Comparison of ENCODE assay signal across 8 cellular contexts in genomic region chr12:47758584-47758833, GRCh38. TPM values are rescaled to one million over a fixed set of nuclear protein-coding genes. Genes with fewer than 3 reads are reported as not detected.
DNase-seq lines count a peak whose midpoint lies in the region; ATAC-seq and TF ChIP-seq lines count a peak whose summit lies in the region.

No MANE protein-coding gene starts in this region.

- H3K27ac ChIP-seq in breast epithelium (peak overlapping the region; percentile 87 to 88), mesodermal cell (ENCODE audit: low read depth, low read length, severe bottlenecking) (peak overlapping the region; percentile 56)

- no peaks in the 10 kb centered on the region for H3K36me3 Mint-ChIP-seq in activated naive CD4-positive, alpha-beta T cell treated with anti-CD3 and anti-CD28 coated beads, Interleukin-2, amount 50 U/mL, for 24 hours
- no peaks in the 10 kb centered on the region for H3K36me3 Mint-ChIP-seq in activated naive CD4-positive, alpha-beta T cell treated with anti-CD3 and anti-CD28 coated beads, Interleukin-2, amount 50 U/mL, for 72 hours
- H3K36me3 Mint-ChIP-seq in type B pancreatic cell = no peaks in the 10 kb centered on the region

- no peaks in the 10 kb centered on the region for H3K9me3 ChIP-seq in breast epithelium
- no peaks in the 10 kb centered on the region for H3K9me3 ChIP-seq in mesodermal cell (ENCODE audit: control insufficient read depth, low read length)

- H3K9me3 Mint-ChIP-seq in activated naive CD4-positive, alpha-beta T cell treated with anti-CD3 and anti-CD28 coated beads, Interleukin-2, amount 50 U/mL, for 24 hours = no peaks in the 10 kb centered on the region
- no peaks in the 10 kb centered on the region for H3K9me3 Mint-ChIP-seq in activated naive CD4-positive, alpha-beta T cell treated with anti-CD3 and anti-CD28 coated beads, Interleukin-2, amount 50 U/mL, for 72 hours
- H3K9me3 Mint-ChIP-seq in type B pancreatic cell = no peaks in the 10 kb centered on the region

- 6 to 9% methylated on average over 9 to 10 of the region's 10 CpGs for WGBS in mesodermal cell (ENCODE audit: insufficient coverage in 2 of 2), 2 experiments

- no peaks in the 10 kb centered on the region for H3K27me3 Mint-ChIP-seq in activated naive CD4-positive, alpha-beta T cell treated with anti-CD3 and anti-CD28 coated beads, Interleukin-2, amount 50 U/mL, for 24 hours
- no peaks in the 10 kb centered on the region for H3K27me3 Mint-ChIP-seq in type B pancreatic cell

- no peaks in the 10 kb centered on the region for H3K27me3 ChIP-seq in breast epithelium

- intact Hi-C loops in breast epithelium (cut with DNase I; ENCODE audit: low total_unique reads) = no loop called here

- ATAC-seq in activated naive CD4-positive, alpha-beta T cell treated with anti-CD3 and anti-CD28 coated beads, Interleukin-2, amount 50 U/mL, for 72 hours = no peak
- ATAC-seq in GM18517 (IDR thresholded peaks at IDR 0.05; ENCODE audit: unreplicated experiment) = no peak

- no peak for DNase-seq in activated naive CD4-positive, alpha-beta T cell treated with anti-CD3 and anti-CD28 coated beads, Interleukin-2, amount 50 U/mL, for 72 hours (ENCODE audit: low spot score in 2 of 2)
- no peak for DNase-seq in breast epithelium (ENCODE audit: low spot score in 2 of 2)
- DNase-seq in type B pancreatic cell (ENCODE audit: extremely low spot score, unreplicated experiment) = no peak
- no peak for DNase-seq in RKO (ENCODE audit: low spot score)
- no peak for DNase-seq in T1000 (lab: John Stamatoyannopoulos, UW)

- no peak for TF ChIP-seq CTCF in breast epithelium (IDR thresholded peaks at IDR 0.05)
- no peak for TF ChIP-seq CTCF in type B pancreatic cell (conservative IDR thresholded peaks at IDR 0.05)

- no peak overlapping the region for H3K27ac Mint-ChIP-seq in activated naive CD4-positive, alpha-beta T cell treated with anti-CD3 and anti-CD28 coated beads, Interleukin-2, amount 50 U/mL, for 24 hours
- H3K27ac Mint-ChIP-seq in activated naive CD4-positive, alpha-beta T cell treated with anti-CD3 and anti-CD28 coated beads, Interleukin-2, amount 50 U/mL, for 72 hours = no peak overlapping the region
- no peak overlapping the region for H3K27ac Mint-ChIP-seq in type B pancreatic cell

- peak overlapping the region; percentile 54 to 70 (median 60) for H3K4me3 ChIP-seq in breast epithelium
- peak overlapping the region; percentile 52 for H3K4me3 ChIP-seq in mesodermal cell (ENCODE audit: extremely low read depth, insufficient read depth, low read length, poor library complexity, severe bottlenecking)

- H3K4me3 Mint-ChIP-seq in activated naive CD4-positive, alpha-beta T cell treated with anti-CD3 and anti-CD28 coated beads, Interleukin-2, amount 50 U/mL, for 24 hours = peak overlapping the region; percentile 42
- H3K4me3 Mint-ChIP-seq in type B pancreatic cell = peak overlapping the region; percentile 82

- TF ChIP-seq POLR2A in breast epithelium (IDR thresholded peaks at IDR 0.05) = no peak

- H3K36me3 ChIP-seq in breast epithelium = no peaks in the 10 kb centered on the region
- no peaks in the 10 kb centered on the region for H3K36me3 ChIP-seq in mesodermal cell (ENCODE audit: control insufficient read depth, insufficient read depth, low read length)

- H3K4me1 ChIP-seq in breast epithelium (peaks cover 16 to 18% of the 10 kb centered on the region in 2 donors), mesodermal cell (ENCODE audit: control insufficient read depth, insufficient read depth, low read length, poor library complexity, severe bottlenecking) (peaks cover 22% of the 10 kb centered on the region)

- peaks cover 11% of the 10 kb centered on the region for H3K4me1 Mint-ChIP-seq in activated naive CD4-positive, alpha-beta T cell treated with anti-CD3 and anti-CD28 coated beads, Interleukin-2, amount 50 U/mL, for 24 hours
- peaks cover 40% of the 10 kb centered on the region for H3K4me1 Mint-ChIP-seq in type B pancreatic cell (ENCODE audit: unreplicated experiment)

RNA-seq across cellular contexts. Expression of gene RAPGEF3, which starts 0.2 kb away (rescaled TPM):
- total RNA-seq in activated naive CD4-positive, alpha-beta T cell treated with anti-CD3 and anti-CD28 coated beads, Interleukin-2, amount 50 U/mL, for 72 hours = 1 to 10 TPM; 1.1 to 2.7 TPM
- 10 to 100 TPM; 40.6 to 87.8 (median 60.3) TPM for total RNA-seq in breast epithelium
- polyA plus RNA-seq in mesodermal cell (2013, experiment 1 of 2) = 17.1 TPM
- polyA plus RNA-seq in mesodermal cell (2013, experiment 2 of 2) = 11.3 TPM
- total RNA-seq in type B pancreatic cell (ENCODE audit: low replicate concordance) = 3.7 and 4.9 TPM in 2 replicates

RNA-seq across cellular contexts. Expression of gene SLC48A1, which starts 14.5 kb away (rescaled TPM):
- 1 to 10 TPM; 5.2 to 7.4 TPM for total RNA-seq in activated naive CD4-positive, alpha-beta T cell treated with anti-CD3 and anti-CD28 coated beads, Interleukin-2, amount 50 U/mL, for 72 hours
- total RNA-seq in breast epithelium (10 to 100 TPM; 27.5 to 51.5 (median 30.6) TPM), type B pancreatic cell (ENCODE audit: low replicate concordance) (19.7 and 37.4 TPM in 2 replicates)
- 13.9 TPM for polyA plus RNA-seq in mesodermal cell (2013, experiment 1 of 2)
- polyA plus RNA-seq in mesodermal cell (2013, experiment 2 of 2) = 14.5 TPM

RNA-seq across cellular contexts. Expression of gene ENDOU, which starts 33.2 kb away (rescaled TPM):
- not detected for total RNA-seq in activated naive CD4-positive, alpha-beta T cell treated with anti-CD3 and anti-CD28 coated beads, Interleukin-2, amount 50 U/mL, for 72 hours
- 1 to 10 TPM in 2 of 3 donors, under 1 TPM in 1; 0.98 to 1.4 (median 1.0) TPM for total RNA-seq in breast epithelium
- polyA plus RNA-seq in mesodermal cell (2013, experiment 1 of 2) = 0.26 TPM
- polyA plus RNA-seq in mesodermal cell (2013, experiment 2 of 2) = not detected
- total RNA-seq in type B pancreatic cell (ENCODE audit: low replicate concordance) = 3.7 and 18.9 TPM in 2 replicates

RNA-seq across cellular contexts. Expression of gene RPAP3, which starts 52.7 kb away (rescaled TPM):
- total RNA-seq in activated naive CD4-positive, alpha-beta T cell treated with anti-CD3 and anti-CD28 coated beads, Interleukin-2, amount 50 U/mL, for 72 hours = 10 to 100 TPM; 41.7 to 53.9 TPM
- total RNA-seq in breast epithelium = 10 to 100 TPM; 11.4 to 25.0 (median 18.7) TPM
- 41.5 TPM for polyA plus RNA-seq in mesodermal cell (2013, experiment 1 of 2)
- polyA plus RNA-seq in mesodermal cell (2013, experiment 2 of 2) = 50.0 TPM
- total RNA-seq in type B pancreatic cell (ENCODE audit: low replicate concordance) = 31.7 and 39.9 TPM in 2 replicates
